17 cellular contexts compared by ENCODE assay signal in the genomic region with DNA sequence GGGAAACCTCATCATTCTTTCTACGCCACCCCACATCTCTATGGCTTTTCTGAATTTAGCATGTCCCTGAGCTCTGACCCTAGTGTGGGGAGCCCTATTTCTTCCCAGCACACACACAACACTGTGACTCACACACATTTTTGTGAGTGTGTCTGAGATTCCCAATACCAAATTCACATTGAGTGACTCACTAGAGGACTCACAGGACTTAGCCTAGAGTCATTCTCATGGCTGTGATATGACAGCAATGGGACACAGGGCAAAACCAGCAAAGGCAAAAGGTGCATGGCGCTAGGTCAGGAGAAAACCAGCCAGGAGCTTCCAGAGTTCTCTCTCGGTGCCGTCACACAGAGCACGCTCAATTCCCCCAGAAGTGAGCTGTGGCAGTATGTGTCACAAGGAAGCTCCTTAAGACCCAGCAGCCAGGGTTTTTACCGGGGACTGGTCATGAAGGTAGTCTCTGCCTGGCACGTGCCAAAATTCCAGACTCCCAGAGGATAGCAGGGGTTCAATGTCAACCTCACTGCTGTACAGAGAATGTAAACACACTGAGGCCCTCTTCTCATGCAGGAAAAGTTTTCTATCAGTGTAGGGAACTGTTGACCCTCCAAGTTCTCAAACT. TPM values are rescaled to one million over a fixed set of nuclear protein-coding genes. Genes with fewer than 3 reads are reported as not detected.
DNase-seq lines count a peak whose midpoint lies in the region; ATAC-seq, FAIRE-seq and TF ChIP-seq lines count a peak whose summit lies in the region.
"Had no signal": no experiment of that assay in that cellular context is flagged by ENCODE, and none has a peak within 500 bp of the region (broad histone marks: within the 10 kb centered on the region; RNA-seq: fewer than 3 reads in every experiment).

No MANE protein-coding gene starts in this region.

- H4K20me1 ChIP-seq in HepG2 (ENCODE audit: insufficient read depth, low read length) = no peaks in the 10 kb centered on the region

- TF ChIP-seq EP300 in HepG2 (IDR thresholded peaks at IDR 0.05; ENCODE audit: low read depth in 2 of 2, low read length in 2 of 2) (no peak), HepG2 (CRISPR knock-in tag; IDR thresholded peaks at IDR 0.05; ENCODE audit: borderline replicate concordance) (no peak)

- TF ChIP-seq RAD21 in HepG2 (CRISPR knock-in tag; IDR thresholded peaks at IDR 0.05) = no peak

- H3K9me3 ChIP-seq in HepG2 (ENCODE audit: low read length) = no peaks in the 10 kb centered on the region
- no peaks in the 10 kb centered on the region for H3K9me3 ChIP-seq in right lobe of liver
- H3K9me3 ChIP-seq in adrenal gland (replicated peaks in 1 of 3) = no peaks in the 10 kb centered on the region

- no peak overlapping the region for H3K4me2 ChIP-seq in HepG2 (ENCODE audit: low read depth, low read length)

- H3K79me2 ChIP-seq in HepG2 (ENCODE audit: insufficient read depth, low read length) = no peaks in the 10 kb centered on the region

- TF ChIP-seq POLR2A in HepG2 (IDR thresholded peaks at IDR 0.05; ENCODE audit: insufficient read depth in 1 of 2, low read depth in 2 of 2, low read length in 2 of 2) (no peak), right lobe of liver (IDR thresholded peaks at IDR 0.05) (no peak), adrenal gland (IDR thresholded peaks at IDR 0.05) (no peak)

- intact Hi-C loops in HepG2 (cut with micrococcal nuclease; ENCODE audit: unreplicated experiment) (loop anchor here (1.0 kb wide), 1 partner anchor 96 kb away; no protein-coding TSS in a partner anchor), right lobe of liver (cut with DNase I) (loop anchor here in 1 of 2 donors (10.0 kb wide), 1 partner anchor 159 kb away; a partner anchor contains a TSS), adrenal gland (cut with DNase I) (no loop called here)

- 61% methylated on average over 7 of the region's 7 CpGs for WGBS in HepG2 (ENCODE audit: low lambda C conversion rate)
- WGBS in right lobe of liver (ENCODE audit: insufficient coverage, low coverage, low lambda C conversion rate, missing lambda C conversion rate) = 93% methylated on average over 2 of the region's 7 CpGs
- 78 to 88% (median 85%) methylated on average over 7 of the region's 7 CpGs for WGBS in adrenal gland, 4 donors

- peaks cover 0 to 21% of the 10 kb centered on the region in 2 experiments; a peak in 2 of 5 replicates for H3K27me3 ChIP-seq in HepG2 (ENCODE audit: control insufficient read depth in 1 of 2, insufficient read depth in 2 of 2, low read length in 2 of 2)
- H3K27me3 ChIP-seq in right lobe of liver = no peaks in the 10 kb centered on the region
- no peaks in the 10 kb centered on the region for H3K27me3 ChIP-seq in adrenal gland

- CTCF ChIA-PET in HepG2 (lab: Yijun Ruan, JAX; ENCODE audit: low intra/inter-chr PET ratio, low total read pairs) = no interaction called here

- peak; percentile 55 for DNase-seq in HepG2 (ENCODE audit: low spot score)
- no peak for DNase-seq in right lobe of liver
- peak in 5 of 7 donors; percentile 7 to 41 (median 25) for DNase-seq in adrenal gland
- peak; percentile 80 for DNase-seq in fibroblast of villous mesenchyme (ENCODE audit: low read depth)
- DNase-seq in urothelium cell line (ENCODE audit: low spot score) = peak; percentile 70
- no peak for DNase-seq in foreskin melanocyte
- DNase-seq in activated CD4-positive, alpha-beta T cell treated with anti-CD3 and anti-CD28 coated beads, Interleukin-2, amount 50 U/mL, for 4 hours = no peak
- no peak for DNase-seq in cortex of kidney (lab: John Stamatoyannopoulos, UW)
- DNase-seq: activated CD4-positive, alpha-beta memory T cell treated with anti-CD3 and anti-CD28 coated beads for 36 hours; activated naive CD4-positive, alpha-beta T cell; DMS79 treated with DMSO at 0.1 percent for 48 hours; stimulated activated CD4-positive, alpha-beta T cell treated with anti-CD3 and anti-CD28 coated beads, Interleukin-15, amount 100 ng/mL, for 24 hours had no signal

- POLR2A ChIA-PET in HepG2 (lab: Yijun Ruan, JAX) = interaction anchor here (1.5 kb wide), 1 partner anchor 10 kb away, joined by 3 read pairs; no protein-coding TSS in a partner anchor

- H2AFZ ChIP-seq in HepG2 (ENCODE audit: low read length) = no peak overlapping the region

- peaks cover 12% of the 10 kb centered on the region for H3K4me1 ChIP-seq in HepG2 (ENCODE audit: insufficient read depth, low read length)
- H3K4me1 ChIP-seq in right lobe of liver = no peaks in the 10 kb centered on the region
- no peaks in the 10 kb centered on the region for H3K4me1 ChIP-seq in adrenal gland (replicated peaks in 1 of 2)

- in situ Hi-C loops in HepG2 (cut with HindIII; ENCODE audit: extremely low pct_ligation_motif_present, low pct_unique_long_range_greater_than_20kb) = no loop called here

- peak; percentile 7; the same call in 2 of the 3 replicates for ATAC-seq in HepG2
- ATAC-seq in right lobe of liver = no peak

- H3K4me3 ChIP-seq in HepG2 (replicated peaks in 1 of 3; ENCODE audit: insufficient read depth in 1 of 3, low read depth in 2 of 3, low read length in 3 of 3) = no peak overlapping the region
- no peak overlapping the region for H3K4me3 ChIP-seq in right lobe of liver
- H3K4me3 ChIP-seq in adrenal gland = no peak overlapping the region
- no peak overlapping the region for H3K4me3 ChIP-seq in fibroblast of villous mesenchyme (ENCODE audit: low read depth, low read length)

- H3K36me3 ChIP-seq in HepG2 (replicated peaks in 1 of 2; ENCODE audit: control insufficient read depth in 1 of 2, insufficient read depth in 2 of 2, low read length in 2 of 2) (no peaks in the 10 kb centered on the region), right lobe of liver (no peaks in the 10 kb centered on the region), adrenal gland (replicated peaks in 1 of 2) (no peaks in the 10 kb centered on the region)

- no peak overlapping the region for H3K9ac ChIP-seq in HepG2 (ENCODE audit: insufficient read depth, low read depth, low read length)

- H3K27ac ChIP-seq in HepG2 (ENCODE audit: extremely low read length, insufficient read depth, low read length) = no peak overlapping the region
- no peak overlapping the region for H3K27ac ChIP-seq in right lobe of liver
- H3K27ac ChIP-seq in adrenal gland = no peak overlapping the region

- TF ChIP-seq CTCF in HepG2 (CRISPR knock-in tag; IDR thresholded peaks at IDR 0.05) (no peak), right lobe of liver (IDR thresholded peaks at IDR 0.05) (no peak), adrenal gland (IDR thresholded peaks at IDR 0.05) (no peak), fibroblast of villous mesenchyme (IDR thresholded peaks at IDR 0.05; ENCODE audit: insufficient read depth, low read depth, low read length) (no peak)

- BruUV-seq in HepG2 (replicated peaks; lab: Mats Ljungman, UMichigan) = no TSS peak

- FAIRE-seq in HepG2 (lab: Jason Lieb, UNC) (no peak), urothelium cell line (lab: Jason Lieb, UNC) (no peak)

RNA-seq across cellular contexts. Expression of a gene that starts 6.2 kb away (rescaled TPM):
- total RNA-seq in HepG2 (2016; rRNA removed; fragmentation: Illumina TruSeq; extraction: Trizol) (not detected in 2 replicates), right lobe of liver (not detected), adrenal gland (not detected), fibroblast of villous mesenchyme (not detected in 2 replicates)
- not detected in 2 replicates for total RNA-seq in HepG2 (2016; cell fraction: cytosol; rRNA removed; fragmentation: Illumina TruSeq; extraction: Trizol; ENCODE audit: low read depth)
- total RNA-seq in HepG2 (2016; cell fraction: insoluble cytoplasmic fraction; rRNA removed; fragmentation: Illumina TruSeq; extraction: Trizol) = not detected in 2 replicates
- total RNA-seq in HepG2 (2016; cell fraction: membrane; rRNA removed; fragmentation: Illumina TruSeq; extraction: Trizol) = not detected in 2 replicates
- total RNA-seq in HepG2 (2016; cell fraction: nucleus; rRNA removed; fragmentation: Illumina TruSeq; extraction: Trizol) = not detected in 2 replicates
- polyA plus RNA-seq in HepG2 (2011; rRNA removed) (not detected in 2 replicates), adrenal gland (not detected)
- not detected in 2 replicates for polyA plus RNA-seq in HepG2 (2011; cell fraction: cytosol; rRNA removed)
- polyA plus RNA-seq in HepG2 (2011; cell fraction: nucleus; rRNA removed) = not detected in 2 replicates
- not detected in 2 replicates for polyA plus RNA-seq in HepG2 (2012)
- polyA plus RNA-seq in HepG2 (2016; cell fraction: cytosol; fragmentation: Illumina TruSeq; extraction: Trizol; ENCODE audit: low read depth) = not detected in 2 replicates
- polyA plus RNA-seq in HepG2 (2016; cell fraction: insoluble cytoplasmic fraction; fragmentation: Illumina TruSeq; extraction: Trizol; ENCODE audit: low read depth) = not detected in 2 replicates
- polyA plus RNA-seq in HepG2 (2016; cell fraction: membrane; fragmentation: Illumina TruSeq; extraction: Trizol; ENCODE audit: low read depth) = not detected in 2 replicates
- polyA plus RNA-seq in HepG2 (2016; cell fraction: nucleus; fragmentation: Illumina TruSeq; extraction: Trizol; ENCODE audit: insufficient read depth, low read depth) = not detected in 2 replicates
- not detected in 2 replicates for polyA minus RNA-seq in HepG2 (2011; rRNA and poly(A)+ RNA removed; ENCODE audit: low replicate concordance)
- polyA minus RNA-seq in HepG2 (2011; cell fraction: cytosol; rRNA and poly(A)+ RNA removed) = not detected in 2 replicates
- not detected in 2 replicates for polyA minus RNA-seq in HepG2 (2011; cell fraction: nucleus; rRNA and poly(A)+ RNA removed)
- total RNA-seq: activated CD4-positive, alpha-beta memory T cell treated with anti-CD3 and anti-CD28 coated beads for 36 hours; lower leg skin; omental fat pad; T-helper 1 cell treated with Interleukin-12 subunit alpha and Interleukin-12 subunit beta and Interleukin-4 antibody, amounts not matched to agents 30 ng/mL and 1 ng/mL, for 36 hours; urinary bladder had no signal
- polyA plus RNA-seq: AG04450, urinary bladder had no signal

RNA-seq across cellular contexts. Expression of a gene that starts 7.0 kb away (rescaled TPM):
- total RNA-seq in HepG2 (2016; rRNA removed; fragmentation: Illumina TruSeq; extraction: Trizol) (not detected in 2 replicates), right lobe of liver (not detected), adrenal gland (not detected), fibroblast of villous mesenchyme (not detected in 2 replicates)
- not detected in 2 replicates for total RNA-seq in HepG2 (2016; cell fraction: cytosol; rRNA removed; fragmentation: Illumina TruSeq; extraction: Trizol; ENCODE audit: low read depth)
- total RNA-seq in HepG2 (2016; cell fraction: insoluble cytoplasmic fraction; rRNA removed; fragmentation: Illumina TruSeq; extraction: Trizol) = not detected in 2 replicates
- total RNA-seq in HepG2 (2016; cell fraction: membrane; rRNA removed; fragmentation: Illumina TruSeq; extraction: Trizol) = not detected in 2 replicates
- total RNA-seq in HepG2 (2016; cell fraction: nucleus; rRNA removed; fragmentation: Illumina TruSeq; extraction: Trizol) = not detected in 2 replicates
- polyA plus RNA-seq in HepG2 (2011; rRNA removed) (not detected in 2 replicates), adrenal gland (not detected)
- not detected in 2 replicates for polyA plus RNA-seq in HepG2 (2011; cell fraction: cytosol; rRNA removed)
- not detected in 2 replicates for polyA plus RNA-seq in HepG2 (2011; cell fraction: nucleus; rRNA removed)
- polyA plus RNA-seq in HepG2 (2012) = not detected in 2 replicates
- not detected in 2 replicates for polyA plus RNA-seq in HepG2 (2016; cell fraction: cytosol; fragmentation: Illumina TruSeq; extraction: Trizol; ENCODE audit: low read depth)
- polyA plus RNA-seq in HepG2 (2016; cell fraction: insoluble cytoplasmic fraction; fragmentation: Illumina TruSeq; extraction: Trizol; ENCODE audit: low read depth) = not detected in 2 replicates
- polyA plus RNA-seq in HepG2 (2016; cell fraction: membrane; fragmentation: Illumina TruSeq; extraction: Trizol; ENCODE audit: low read depth) = not detected in 2 replicates
- not detected in 2 replicates for polyA plus RNA-seq in HepG2 (2016; cell fraction: nucleus; fragmentation: Illumina TruSeq; extraction: Trizol; ENCODE audit: insufficient read depth, low read depth)
- polyA minus RNA-seq in HepG2 (2011; rRNA and poly(A)+ RNA removed; ENCODE audit: low replicate concordance) = not detected in 2 replicates
- not detected in 2 replicates for polyA minus RNA-seq in HepG2 (2011; cell fraction: cytosol; rRNA and poly(A)+ RNA removed)
- not detected in 2 replicates for polyA minus RNA-seq in HepG2 (2011; cell fraction: nucleus; rRNA and poly(A)+ RNA removed)
- total RNA-seq: activated CD4-positive, alpha-beta memory T cell treated with anti-CD3 and anti-CD28 coated beads for 36 hours; lower leg skin; omental fat pad; T-helper 1 cell treated with Interleukin-12 subunit alpha and Interleukin-12 subunit beta and Interleukin-4 antibody, amounts not matched to agents 30 ng/mL and 1 ng/mL, for 36 hours; urinary bladder had no signal
- polyA plus RNA-seq: AG04450, urinary bladder had no signal

RNA-seq across cellular contexts. Expression of a gene that starts 24.4 kb away (rescaled TPM):
- total RNA-seq in HepG2 (2016; rRNA removed; fragmentation: Illumina TruSeq; extraction: Trizol) (9.5 and 15.2 TPM in 2 replicates), right lobe of liver (1 to 10 TPM; 3.2 to 5.8 (median 4.9) TPM), adrenal gland (10 to 100 TPM; 13.8 to 24.8 (median 20.2) TPM), fibroblast of villous mesenchyme (9.5 and 9.7 TPM in 2 replicates)
- 5.7 and 8.3 TPM in 2 replicates for total RNA-seq in HepG2 (2016; cell fraction: cytosol; rRNA removed; fragmentation: Illumina TruSeq; extraction: Trizol; ENCODE audit: low read depth)
- 9.4 and 13.7 TPM in 2 replicates for total RNA-seq in HepG2 (2016; cell fraction: insoluble cytoplasmic fraction; rRNA removed; fragmentation: Illumina TruSeq; extraction: Trizol)
- total RNA-seq in HepG2 (2016; cell fraction: membrane; rRNA removed; fragmentation: Illumina TruSeq; extraction: Trizol) = 5.0 and 5.2 TPM in 2 replicates
- total RNA-seq in HepG2 (2016; cell fraction: nucleus; rRNA removed; fragmentation: Illumina TruSeq; extraction: Trizol) = 31.9 and 36.9 TPM in 2 replicates
- polyA plus RNA-seq in HepG2 (2011; rRNA removed) (16.1 and 16.3 TPM in 2 replicates), adrenal gland (10 to 100 TPM; 11.8 to 26.8 (median 17.0) TPM)
- 3.3 and 5.9 TPM in 2 replicates for polyA plus RNA-seq in HepG2 (2011; cell fraction: cytosol; rRNA removed)
- 32.8 and 44.6 TPM in 2 replicates for polyA plus RNA-seq in HepG2 (2011; cell fraction: nucleus; rRNA removed)
- 17.1 and 18.6 TPM in 2 replicates for polyA plus RNA-seq in HepG2 (2012)
- polyA plus RNA-seq in HepG2 (2016; cell fraction: cytosol; fragmentation: Illumina TruSeq; extraction: Trizol; ENCODE audit: low read depth) = 0.59 and 0.69 TPM in 2 replicates
- 9.7 and 10.6 TPM in 2 replicates for polyA plus RNA-seq in HepG2 (2016; cell fraction: insoluble cytoplasmic fraction; fragmentation: Illumina TruSeq; extraction: Trizol; ENCODE audit: low read depth)
- 2.0 and 2.7 TPM in 2 replicates for polyA plus RNA-seq in HepG2 (2016; cell fraction: membrane; fragmentation: Illumina TruSeq; extraction: Trizol; ENCODE audit: low read depth)
- 41.0 and 41.3 TPM in 2 replicates for polyA plus RNA-seq in HepG2 (2016; cell fraction: nucleus; fragmentation: Illumina TruSeq; extraction: Trizol; ENCODE audit: insufficient read depth, low read depth)
- polyA minus RNA-seq in HepG2 (2011; rRNA and poly(A)+ RNA removed; ENCODE audit: low replicate concordance) = 6.7 and 8.6 TPM in 2 replicates
- 2.5 and 5.2 TPM in 2 replicates for polyA minus RNA-seq in HepG2 (2011; cell fraction: cytosol; rRNA and poly(A)+ RNA removed)
- 82.9 and 91.0 TPM in 2 replicates for polyA minus RNA-seq in HepG2 (2011; cell fraction: nucleus; rRNA and poly(A)+ RNA removed)

RNA-seq across cellular contexts. Expression of a gene that starts 45.2 kb away (rescaled TPM):
- total RNA-seq in HepG2 (2016; rRNA removed; fragmentation: Illumina TruSeq; extraction: Trizol) (not detected in 2 replicates), right lobe of liver (not detected), adrenal gland (not detected), fibroblast of villous mesenchyme (not detected in 2 replicates)
- not detected in 2 replicates for total RNA-seq in HepG2 (2016; cell fraction: cytosol; rRNA removed; fragmentation: Illumina TruSeq; extraction: Trizol; ENCODE audit: low read depth)
- total RNA-seq in HepG2 (2016; cell fraction: insoluble cytoplasmic fraction; rRNA removed; fragmentation: Illumina TruSeq; extraction: Trizol) = not detected in 2 replicates
- not detected in 2 replicates for total RNA-seq in HepG2 (2016; cell fraction: membrane; rRNA removed; fragmentation: Illumina TruSeq; extraction: Trizol)
- not detected in 2 replicates for total RNA-seq in HepG2 (2016; cell fraction: nucleus; rRNA removed; fragmentation: Illumina TruSeq; extraction: Trizol)
- polyA plus RNA-seq in HepG2 (2011; rRNA removed) (not detected in 2 replicates), adrenal gland (not detected)
- not detected in 2 replicates for polyA plus RNA-seq in HepG2 (2011; cell fraction: cytosol; rRNA removed)
- polyA plus RNA-seq in HepG2 (2011; cell fraction: nucleus; rRNA removed) = not detected in 2 replicates
- not detected in 2 replicates for polyA plus RNA-seq in HepG2 (2012)
- polyA plus RNA-seq in HepG2 (2016; cell fraction: cytosol; fragmentation: Illumina TruSeq; extraction: Trizol; ENCODE audit: low read depth) = not detected in 2 replicates
- not detected in 2 replicates for polyA plus RNA-seq in HepG2 (2016; cell fraction: insoluble cytoplasmic fraction; fragmentation: Illumina TruSeq; extraction: Trizol; ENCODE audit: low read depth)
- not detected in 2 replicates for polyA plus RNA-seq in HepG2 (2016; cell fraction: membrane; fragmentation: Illumina TruSeq; extraction: Trizol; ENCODE audit: low read depth)
- not detected in 2 replicates for polyA plus RNA-seq in HepG2 (2016; cell fraction: nucleus; fragmentation: Illumina TruSeq; extraction: Trizol; ENCODE audit: insufficient read depth, low read depth)
- polyA minus RNA-seq in HepG2 (2011; rRNA and poly(A)+ RNA removed; ENCODE audit: low replicate concordance) = not detected in 2 replicates
- not detected in 2 replicates for polyA minus RNA-seq in HepG2 (2011; cell fraction: cytosol; rRNA and poly(A)+ RNA removed)
- not detected in 2 replicates for polyA minus RNA-seq in HepG2 (2011; cell fraction: nucleus; rRNA and poly(A)+ RNA removed)
- total RNA-seq: activated CD4-positive, alpha-beta memory T cell treated with anti-CD3 and anti-CD28 coated beads for 36 hours; lower leg skin; omental fat pad; T-helper 1 cell treated with Interleukin-12 subunit alpha and Interleukin-12 subunit beta and Interleukin-4 antibody, amounts not matched to agents 30 ng/mL and 1 ng/mL, for 36 hours; urinary bladder had no signal
- polyA plus RNA-seq: AG04450, urinary bladder had no signal

Comparison
In these comparisons a context has a peak if more than half of its experiments do, and no peak if none do; other contexts are left out.
1. DNase-seq: peak in HepG2 (single experiment), adrenal gland (5 of 7), fibroblast of villous mesenchyme (single experiment) and urothelium cell line (single experiment); none in right lobe of liver (0 of 3), foreskin melanocyte (single experiment), activated CD4-positive, alpha-beta T cell treated with anti-CD3 and anti-CD28 coated beads, Interleukin-2, amount 50 U/mL, for 4 hours (0 of 2) and cortex of kidney (single experiment).